Comparison of ENCODE assay signal across 18 cellular contexts in genomic region chr2:11373096-11373495, GRCh38. TPM values are rescaled to one million over a fixed set of nuclear protein-coding genes. Genes with fewer than 3 reads are reported as not detected.
DNase-seq lines count a peak whose midpoint lies in the region; ATAC-seq and TF ChIP-seq lines count a peak whose summit lies in the region.
"Had no signal": no experiment of that assay in that cellular context is flagged by ENCODE, and none has a peak within 500 bp of the region (broad histone marks: within the 10 kb centered on the region; RNA-seq: fewer than 3 reads in every experiment).

No MANE protein-coding gene starts in this region.

- no peak overlapping the region for H3K4me2 ChIP-seq in mesenchymal stem cell (ENCODE audit: low read length, poor library complexity, severe bottlenecking)

- H3K27ac Mint-ChIP-seq in HFFc6: peak overlapping the region; percentile 99
- H3K27ac Mint-ChIP-seq in activated CD4-positive, alpha-beta memory T cell treated with anti-CD3 and anti-CD28 coated beads for 36 hours: no peak overlapping the region
- H3K27ac Mint-ChIP-seq: activated naive CD8-positive, alpha-beta T cell treated with anti-CD3 and anti-CD28 coated beads, Interleukin-2, amount 10 ng/mL, durations not matched to agents 7 days and 5 days; T-cell had no signal

- no peaks in the 10 kb centered on the region for H3K36me3 Mint-ChIP-seq in HFFc6 (ENCODE audit: low read depth)
- H3K36me3 Mint-ChIP-seq in activated CD4-positive, alpha-beta memory T cell treated with anti-CD3 and anti-CD28 coated beads for 36 hours: no peaks in the 10 kb centered on the region
- H3K36me3 Mint-ChIP-seq: activated naive CD8-positive, alpha-beta T cell treated with anti-CD3 and anti-CD28 coated beads, Interleukin-2, amount 10 ng/mL, durations not matched to agents 7 days and 5 days; T-cell had no signal

- H3K27ac ChIP-seq in mesenchymal stem cell (ENCODE audit: low read length, poor library complexity, severe bottlenecking) (no peak overlapping the region), stomach (peak overlapping the region in 4 of 5 donors; percentile 75 to 91 (median 88))

- ATAC-seq in HG03521 (IDR thresholded peaks at IDR 0.05; ENCODE audit: unreplicated experiment): no peak
- ATAC-seq in HG02884 (IDR thresholded peaks at IDR 0.05; ENCODE audit: unreplicated experiment): no peak
- ATAC-seq: stimulated activated naive CD8-positive, alpha-beta T cell treated with anti-CD3 and anti-CD28 coated beads, Interleukin-15, amount 100 ng/mL, for 72 hours; T-cell had no signal

- TF ChIP-seq CTCF in HFFc6 (IDR thresholded peaks at IDR 0.05) (no peak), stomach (IDR thresholded peaks at IDR 0.05) (no peak)

- H2AFZ ChIP-seq in mesenchymal stem cell (ENCODE audit: low read depth, low read length): no peak overlapping the region

- H3K14ac ChIP-seq in mesenchymal stem cell (ENCODE audit: low read length in 2 of 2): no peak overlapping the region

- H3K4me1 ChIP-seq in mesenchymal stem cell (ENCODE audit: control insufficient read depth, insufficient read depth, low read depth, low read length) (peaks cover 14% of the 10 kb centered on the region), stomach (peaks cover 47 to 84% (median 68%) of the 10 kb centered on the region in 4 donors), HAP-1 (peaks cover 8% of the 10 kb centered on the region)

- no peaks in the 10 kb centered on the region for H3K79me1 ChIP-seq in mesenchymal stem cell (replicated peaks; ENCODE audit: low read length, poor library complexity, severe bottlenecking)

- H4K8ac ChIP-seq in mesenchymal stem cell (ENCODE audit: low read length): peak overlapping the region; percentile 27

- H3K9me3 ChIP-seq in mesenchymal stem cell (ENCODE audit: control insufficient read depth, low read length) (no peaks in the 10 kb centered on the region), stomach (no peaks in the 10 kb centered on the region), HAP-1 (no peaks in the 10 kb centered on the region)

- DNase-seq in HFFc6: no peak
- peak; percentile 83 for DNase-seq in RPMI8226
- DNase-seq in mesenchymal stem cell: no peak
- DNase-seq in stomach: no peak
- DNase-seq in activated CD4-positive, alpha-beta memory T cell treated with anti-CD3 and anti-CD28 coated beads for 36 hours: no peak
- DNase-seq in HAP-1 (ENCODE audit: low spot score in 2 of 2): no peak
- DNase-seq: activated naive CD8-positive, alpha-beta T cell treated with anti-CD3 and anti-CD28 coated beads, Interleukin-2, amount 10 ng/mL, durations not matched to agents 7 days and 5 days; head of caudate nucleus; KBM-7; mesendoderm; NCI-H1105 treated with DMSO at 0.1 percent for 48 hours; NCI-H2171 treated with DMSO at 0.1 percent for 48 hours; NCI-H774; stimulated activated naive CD8-positive, alpha-beta T cell treated with anti-CD3 and anti-CD28 coated beads, Interleukin-15, amount 100 ng/mL, for 72 hours; T-cell had no signal

- H2BK12ac ChIP-seq in mesenchymal stem cell (ENCODE audit: low read length in 2 of 2): peak overlapping the region; percentile 50 to 59

- no peaks in the 10 kb centered on the region for H3K36me3 ChIP-seq in mesenchymal stem cell (ENCODE audit: control insufficient read depth in 1 of 2, insufficient read depth in 2 of 2, low read depth in 1 of 2, low read length in 2 of 2)
- H3K36me3 ChIP-seq in stomach: no peaks in the 10 kb centered on the region
- H3K36me3 ChIP-seq in HAP-1 (replicated peaks): no peaks in the 10 kb centered on the region

- no peak overlapping the region for H3K23ac ChIP-seq in mesenchymal stem cell (ENCODE audit: low read length in 2 of 2)

- TF ChIP-seq POLR2A in stomach (IDR thresholded peaks at IDR 0.05): no peak

- peak overlapping the region; percentile 65 for H2BK15ac ChIP-seq in mesenchymal stem cell (ENCODE audit: low read depth, poor library complexity, severe bottlenecking)

- H3K4ac ChIP-seq in mesenchymal stem cell (ENCODE audit: low read depth in 1 of 2, low read length in 2 of 2): peak overlapping the region in 1 of 2 experiments; percentile 54

- in situ Hi-C loops in HAP-1 (cut with MboI; ENCODE audit: low sequenced_read_pairs): no loop called here

- H2AK5ac ChIP-seq in mesenchymal stem cell (ENCODE audit: low read length, severe bottlenecking): no peak overlapping the region

- H3K9me3 Mint-ChIP-seq in HFFc6: no peaks in the 10 kb centered on the region
- H3K9me3 Mint-ChIP-seq in activated CD4-positive, alpha-beta memory T cell treated with anti-CD3 and anti-CD28 coated beads for 36 hours: no peaks in the 10 kb centered on the region
- H3K9me3 Mint-ChIP-seq: activated naive CD8-positive, alpha-beta T cell treated with anti-CD3 and anti-CD28 coated beads, Interleukin-2, amount 10 ng/mL, durations not matched to agents 7 days and 5 days; neural crest cell; stimulated activated naive CD8-positive, alpha-beta T cell treated with anti-CD3 and anti-CD28 coated beads, Interleukin-15, amount 100 ng/mL, for 72 hours; T-cell had no signal

- H3K27me3 ChIP-seq in mesenchymal stem cell (ENCODE audit: control insufficient read depth in 1 of 2, insufficient read depth in 1 of 2, low read length in 2 of 2): no peaks in the 10 kb centered on the region
- no peaks in the 10 kb centered on the region for H3K27me3 ChIP-seq in stomach
- no peaks in the 10 kb centered on the region for H3K27me3 ChIP-seq in HAP-1 (ENCODE audit: low read depth)

- H3K4me3 Mint-ChIP-seq in HFFc6: peak overlapping the region; percentile 61
- no peak overlapping the region for H3K4me3 Mint-ChIP-seq in activated CD4-positive, alpha-beta memory T cell treated with anti-CD3 and anti-CD28 coated beads for 36 hours
- H3K4me3 Mint-ChIP-seq: activated naive CD8-positive, alpha-beta T cell treated with anti-CD3 and anti-CD28 coated beads, Interleukin-2, amount 10 ng/mL, durations not matched to agents 7 days and 5 days; neural crest cell; stimulated activated naive CD8-positive, alpha-beta T cell treated with anti-CD3 and anti-CD28 coated beads, Interleukin-15, amount 100 ng/mL, for 72 hours; T-cell had no signal

- no peak overlapping the region for H3K4me3 ChIP-seq in mesenchymal stem cell (ENCODE audit: insufficient read depth in 1 of 2, low read depth in 1 of 2, low read length in 2 of 2)
- no peak overlapping the region for H3K4me3 ChIP-seq in stomach
- no peak overlapping the region for H3K4me3 ChIP-seq in HAP-1

- H3K27me3 Mint-ChIP-seq in HFFc6 (ENCODE audit: insufficient read depth): peaks cover 4% of the 10 kb centered on the region; the same call in 1 of the 2 replicates
- no peaks in the 10 kb centered on the region for H3K27me3 Mint-ChIP-seq in activated CD4-positive, alpha-beta memory T cell treated with anti-CD3 and anti-CD28 coated beads for 36 hours
- H3K27me3 Mint-ChIP-seq: stimulated activated naive CD8-positive, alpha-beta T cell treated with anti-CD3 and anti-CD28 coated beads, Interleukin-15, amount 100 ng/mL, for 72 hours had no signal

- H2BK120ac ChIP-seq in mesenchymal stem cell (ENCODE audit: low read depth, low read length): peak overlapping the region; percentile 43

- H3K18ac ChIP-seq in mesenchymal stem cell (ENCODE audit: low read depth in 1 of 2, low read length in 2 of 2): peak overlapping the region; percentile 13 to 73

- no peak overlapping the region for H3K9ac ChIP-seq in mesenchymal stem cell (ENCODE audit: low read length)

- intact Hi-C loops in stomach (cut with DNase I; ENCODE audit: low total_unique reads): no loop called here
- intact Hi-C loops in activated CD4-positive, alpha-beta memory T cell treated with anti-CD3 and anti-CD28 coated beads for 36 hours (cut with micrococcal nuclease): no loop called here

- H2BK5ac ChIP-seq in mesenchymal stem cell (ENCODE audit: low read depth, low read length, poor library complexity, severe bottlenecking): no peak overlapping the region

- POLR2A ChIA-PET in activated CD4-positive, alpha-beta memory T cell treated with anti-CD3 and anti-CD28 coated beads for 36 hours (lab: Charles Lee): no interaction called here

- CTCF ChIA-PET in activated CD4-positive, alpha-beta memory T cell treated with anti-CD3 and anti-CD28 coated beads for 36 hours (lab: Charles Lee): no interaction called here

- H3K4me1 Mint-ChIP-seq in HFFc6 (ENCODE audit: low read depth): peaks cover 37% of the 10 kb centered on the region
- H3K4me1 Mint-ChIP-seq in activated CD4-positive, alpha-beta memory T cell treated with anti-CD3 and anti-CD28 coated beads for 36 hours (ENCODE audit: low read depth): no peaks in the 10 kb centered on the region
- H3K4me1 Mint-ChIP-seq: activated naive CD8-positive, alpha-beta T cell treated with anti-CD3 and anti-CD28 coated beads, Interleukin-2, amount 10 ng/mL, durations not matched to agents 7 days and 5 days; stimulated activated naive CD8-positive, alpha-beta T cell treated with anti-CD3 and anti-CD28 coated beads, Interleukin-15, amount 100 ng/mL, for 72 hours had no signal

- peak overlapping the region; percentile 11 for H4K91ac ChIP-seq in mesenchymal stem cell (ENCODE audit: low read length)

- TF ChIP-seq EP300 in stomach (IDR thresholded peaks at IDR 0.05): no peak

- WGBS in mesenchymal stem cell: 46% methylated on average over 4 of the region's 4 CpGs
- 47 to 73% (median 58%) methylated on average over 4 of the region's 4 CpGs for WGBS in stomach, 5 donors

RNA-seq across cellular contexts. Expression of gene ROCK2, which starts 28.7 kb away (rescaled TPM):
- 10 to 100 TPM; 41.6 to 54.3 (median 51.7) TPM for total RNA-seq in HFFc6 (2021; fragmentation: NEBNext Ultra II Directional; extraction: Animal tissue kit (Norgen Biotek cat#: 25700))
- polyA plus RNA-seq in mesenchymal stem cell (2013, experiment 1 of 2): 27.3 TPM
- 25.6 TPM for polyA plus RNA-seq in mesenchymal stem cell (2013, experiment 2 of 2)
- total RNA-seq in stomach: 100 to 1,000 TPM in 1 of 5 donors, 10 to 100 TPM in 4; 31.6 to 113 (median 54.3) TPM
- polyA plus RNA-seq in stomach: 10 to 100 TPM in 1 of 3 donors, 1 to 10 TPM in 2; 5.6 to 10.7 (median 7.7) TPM
- total RNA-seq in activated CD4-positive, alpha-beta memory T cell treated with anti-CD3 and anti-CD28 coated beads for 36 hours: 10 to 100 TPM; 16.6 to 19.2 TPM
